In the genomic region with DNA sequence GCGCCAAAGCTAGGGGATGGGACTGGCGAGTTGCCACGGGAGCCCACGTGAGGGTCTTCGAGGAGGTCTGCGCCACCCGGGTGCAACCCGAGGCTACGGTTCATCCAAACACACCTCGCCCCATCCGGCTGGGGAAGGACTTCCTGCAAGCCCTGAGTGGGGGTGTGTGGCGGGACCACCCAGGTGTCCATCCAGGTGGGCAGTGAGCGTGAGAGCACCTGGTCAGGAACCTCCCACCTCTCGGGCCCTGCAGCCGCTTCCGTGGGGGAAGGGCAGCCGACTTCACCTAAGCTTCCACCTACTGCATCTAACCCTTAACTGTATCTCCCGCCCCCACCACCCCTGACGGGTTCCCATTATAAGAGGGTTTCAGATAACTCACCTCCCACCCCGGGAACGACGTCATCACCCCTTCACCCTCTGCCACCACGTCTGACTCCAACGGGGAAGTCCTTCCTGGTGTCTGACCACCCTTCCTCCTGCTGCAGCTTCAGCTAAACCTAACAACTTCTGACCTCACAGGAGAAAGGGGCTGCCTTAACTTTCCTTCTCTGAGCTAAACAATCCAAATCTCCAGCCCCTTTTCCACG, we compare ENCODE assay signal across 9 cellular contexts. TPM values are rescaled to one million over a fixed set of nuclear protein-coding genes. Genes with fewer than 3 reads are reported as not detected.
DNase-seq lines count a peak whose midpoint lies in the region; ATAC-seq lines count a peak whose summit lies in the region.
"Had no signal": no experiment of that assay in that cellular context is flagged by ENCODE, and none has a peak within 500 bp of the region (broad histone marks: within the 10 kb centered on the region; RNA-seq: fewer than 3 reads in every experiment).

No MANE protein-coding gene starts in this region.

- no peaks in the 10 kb centered on the region for H3K79me1 ChIP-seq in mesendoderm (ENCODE audit: low read length)

- H4K5ac ChIP-seq in mesendoderm (ENCODE audit: low read length): no peak overlapping the region

- H2AK5ac ChIP-seq in mesendoderm (ENCODE audit: low read length): no peak overlapping the region

- H2BK5ac ChIP-seq in mesendoderm (ENCODE audit: low read length): no peak overlapping the region

- no peak overlapping the region for H3K4me2 ChIP-seq in mesendoderm (ENCODE audit: low read length)

- H2BK15ac ChIP-seq in mesendoderm (replicated peaks; ENCODE audit: low read depth): no peak overlapping the region

- peak overlapping the region; percentile 55 to 91 (median 79) for H3K4me3 Mint-ChIP-seq in CD8-positive, alpha-beta memory T cell
- H3K4me3 Mint-ChIP-seq in activated T-cell treated with anti-CD3 and anti-CD28 coated beads, Interleukin-2, amount 50 U/mL, for 72 hours: peak overlapping the region; percentile 84 to 90

- H3K23ac ChIP-seq in mesendoderm (ENCODE audit: low read length): no peak overlapping the region

- peak overlapping the region; percentile 46 for H3K4me3 ChIP-seq in CD8-positive, alpha-beta memory T cell (ENCODE audit: low read length)
- H3K4me3 ChIP-seq in mesendoderm (ENCODE audit: low read length): no peak overlapping the region

- H3K4me1 Mint-ChIP-seq in CD8-positive, alpha-beta memory T cell: peaks cover 25 to 38% (median 30%) of the 10 kb centered on the region in 3 donors
- H3K4me1 Mint-ChIP-seq in activated T-cell treated with anti-CD3 and anti-CD28 coated beads, Interleukin-2, amount 50 U/mL, for 72 hours (ENCODE audit: low read depth): peaks cover 27% of the 10 kb centered on the region

- H2BK120ac ChIP-seq in mesendoderm (ENCODE audit: low read depth, low read length): no peak overlapping the region

- H3K18ac ChIP-seq in mesendoderm (ENCODE audit: low read length): no peak overlapping the region

- CTCF ChIA-PET in CD8-positive, alpha-beta memory T cell (lab: Charles Lee): interaction anchor here (0.7 to 4.2 kb wide), 19 partner anchors 8 to 216 kb away, joined by 3 to 51 read pairs (median 4); a partner anchor contains a TSS

- no peak overlapping the region for H3K9ac ChIP-seq in mesendoderm (ENCODE audit: low read length)

- peak overlapping the region; percentile 35 to 99 (median 87) for H3K27ac Mint-ChIP-seq in CD8-positive, alpha-beta memory T cell
- no peak overlapping the region for H3K27ac Mint-ChIP-seq in activated T-cell treated with anti-CD3 and anti-CD28 coated beads, Interleukin-2, amount 50 U/mL, for 72 hours

- no peaks in the 10 kb centered on the region for H3K36me3 Mint-ChIP-seq in CD8-positive, alpha-beta memory T cell
- no peaks in the 10 kb centered on the region for H3K36me3 Mint-ChIP-seq in activated T-cell treated with anti-CD3 and anti-CD28 coated beads, Interleukin-2, amount 50 U/mL, for 72 hours (ENCODE audit: insufficient read depth in 2 of 2)

- H3K27me3 Mint-ChIP-seq in CD8-positive, alpha-beta memory T cell: peaks cover 8 to 26% of the 10 kb centered on the region in 2 donors
- peaks cover 39% of the 10 kb centered on the region for H3K27me3 Mint-ChIP-seq in activated T-cell treated with anti-CD3 and anti-CD28 coated beads, Interleukin-2, amount 50 U/mL, for 72 hours (ENCODE audit: low read depth)

- no peak overlapping the region for H3K56ac ChIP-seq in mesendoderm (ENCODE audit: low read length)

- WGBS in mesendoderm (ENCODE audit: extremely low coverage, insufficient coverage, low lambda C conversion rate): no CpG with 5 or more reads among the region's 25 CpGs

- H3K27me3 ChIP-seq in CD8-positive, alpha-beta memory T cell (ENCODE audit: insufficient read depth, low read length, poor library complexity, severe bottlenecking): no peaks in the 10 kb centered on the region
- H3K27me3 ChIP-seq in mesendoderm (ENCODE audit: insufficient read depth, low read length, poor library complexity): peaks cover 3% of the 10 kb centered on the region

- H3K9me3 Mint-ChIP-seq in CD8-positive, alpha-beta memory T cell: no peaks in the 10 kb centered on the region
- H3K9me3 Mint-ChIP-seq in activated T-cell treated with anti-CD3 and anti-CD28 coated beads, Interleukin-2, amount 50 U/mL, for 72 hours: no peaks in the 10 kb centered on the region
- H3K9me3 Mint-ChIP-seq: neural crest cell had no signal

- no peaks in the 10 kb centered on the region for H3K79me2 ChIP-seq in mesendoderm (ENCODE audit: control insufficient read depth, insufficient read depth, low read length)

- POLR2A ChIA-PET in CD8-positive, alpha-beta memory T cell (lab: Charles Lee): interaction anchor here (0.6 to 1.4 kb wide), 6 partner anchors 27 to 475 kb away, joined by 3 to 5 read pairs (median 3); a partner anchor contains a TSS

- H3K4ac ChIP-seq in mesendoderm (ENCODE audit: low read depth, low read length): no peak overlapping the region

- H3K9me3 ChIP-seq in CD8-positive, alpha-beta memory T cell (ENCODE audit: low read length): no peaks in the 10 kb centered on the region

- H3K27ac ChIP-seq in CD8-positive, alpha-beta memory T cell (ENCODE audit: low read depth, low read length): no peak overlapping the region
- no peak overlapping the region for H3K27ac ChIP-seq in mesendoderm (ENCODE audit: low read depth, low read length)

- peaks cover 33% of the 10 kb centered on the region for H3K4me1 ChIP-seq in CD8-positive, alpha-beta memory T cell (ENCODE audit: insufficient read depth, low read length)
- peaks cover 6% of the 10 kb centered on the region for H3K4me1 ChIP-seq in mesendoderm (ENCODE audit: control insufficient read depth, low read depth, low read length)

- no peaks in the 10 kb centered on the region for H3K36me3 ChIP-seq in CD8-positive, alpha-beta memory T cell (ENCODE audit: insufficient read depth, low read length)
- H3K36me3 ChIP-seq in mesendoderm (ENCODE audit: control insufficient read depth, insufficient read depth, low read length): no peaks in the 10 kb centered on the region

- H4K8ac ChIP-seq in mesendoderm (ENCODE audit: low read depth, low read length): no peak overlapping the region

- peak in 1 of 2 donors; percentile 6 for ATAC-seq in activated T-cell treated with anti-CD3 and anti-CD28 coated beads, Interleukin-2, amount 50 U/mL, for 72 hours (replicated peaks in 1 of 2)
- ATAC-seq in HG02610 (IDR thresholded peaks at IDR 0.05; ENCODE audit: unreplicated experiment): no peak
- no peak for ATAC-seq in activated CD4-positive, CD25-positive, alpha-beta regulatory T cell treated with anti-CD3 and anti-CD28 coated beads, Interleukin-2, amount 50 U/mL, for 24 hours

- DNase-seq in CD8-positive, alpha-beta memory T cell: peak; percentile 23 to 58 (median 36)
- DNase-seq in NCI-H146 (lab: John Stamatoyannopoulos, UW): peak; percentile 87
- DNase-seq in activated T-cell treated with anti-CD3 and anti-CD28 coated beads, Interleukin-2, amount 50 U/mL, for 72 hours: peak; percentile 32 to 43
- peak; percentile 31 for DNase-seq in mesendoderm
- DNase-seq in medulla oblongata (ENCODE audit: extremely low spot score): no peak
- no peak for DNase-seq in ecto neural progenitor cell (ENCODE audit: low spot score)

RNA-seq across cellular contexts. Expression of a gene that starts 27.3 kb away (rescaled TPM):
- total RNA-seq in CD8-positive, alpha-beta memory T cell: 10 to 100 TPM; 23.3 to 25.2 TPM
- 24.1 TPM for polyA plus RNA-seq in CD8-positive, alpha-beta memory T cell
- 10 to 100 TPM; 21.4 to 24.9 TPM for total RNA-seq in activated T-cell treated with anti-CD3 and anti-CD28 coated beads, Interleukin-2, amount 50 U/mL, for 72 hours
- polyA plus RNA-seq in mesendoderm (2013, experiment 1 of 2): 13.5 TPM
- polyA plus RNA-seq in mesendoderm (2013, experiment 2 of 2): 13.2 TPM

Comparison
In these comparisons a context has a peak if more than half of its experiments do, and no peak if none do; other contexts are left out.
1. DNase-seq: peak in CD8-positive, alpha-beta memory T cell (5 of 5), NCI-H146 (single experiment), activated T-cell treated with anti-CD3 and anti-CD28 coated beads, Interleukin-2, amount 50 U/mL, for 72 hours (2 of 2) and mesendoderm (single experiment); none in medulla oblongata (single experiment) and ecto neural progenitor cell (single experiment).